In genomic region chr14:73457935-73458218, GRCh38 we compare ENCODE assay signal across 1 cellular context.
TF ChIP-seq lines count a peak whose summit lies in the region.

No MANE protein-coding gene starts in this region.

TF ChIP-seq in GM12878, 131 proteins besides CTCF, POLR2A, EP300 and RAD21 (continued from another document):
- TF ChIP-seq EGR1 (IDR thresholded peaks at IDR 0.05; ENCODE audit: borderline replicate concordance in 1 of 2, low read depth in 2 of 2, low read length in 2 of 2) (0 out of 3 replicates have a peak, but pooled peaks of 1 of the 2 experiments have one; percentile 5), BACH1 (IDR thresholded peaks at IDR 0.05; ENCODE audit: borderline replicate concordance) (0 out of 2 replicates have a peak, but pooled peaks have one; percentile 63), MYB (IDR thresholded peaks at IDR 0.05; ENCODE audit: borderline replicate concordance, low read depth, low read length) (no peak), RB1 (IDR thresholded peaks at IDR 0.05; ENCODE audit: borderline replicate concordance) (peak; percentile 11; the same call in 1 of the 2 replicates)
- TF ChIP-seq, protein P1, sequence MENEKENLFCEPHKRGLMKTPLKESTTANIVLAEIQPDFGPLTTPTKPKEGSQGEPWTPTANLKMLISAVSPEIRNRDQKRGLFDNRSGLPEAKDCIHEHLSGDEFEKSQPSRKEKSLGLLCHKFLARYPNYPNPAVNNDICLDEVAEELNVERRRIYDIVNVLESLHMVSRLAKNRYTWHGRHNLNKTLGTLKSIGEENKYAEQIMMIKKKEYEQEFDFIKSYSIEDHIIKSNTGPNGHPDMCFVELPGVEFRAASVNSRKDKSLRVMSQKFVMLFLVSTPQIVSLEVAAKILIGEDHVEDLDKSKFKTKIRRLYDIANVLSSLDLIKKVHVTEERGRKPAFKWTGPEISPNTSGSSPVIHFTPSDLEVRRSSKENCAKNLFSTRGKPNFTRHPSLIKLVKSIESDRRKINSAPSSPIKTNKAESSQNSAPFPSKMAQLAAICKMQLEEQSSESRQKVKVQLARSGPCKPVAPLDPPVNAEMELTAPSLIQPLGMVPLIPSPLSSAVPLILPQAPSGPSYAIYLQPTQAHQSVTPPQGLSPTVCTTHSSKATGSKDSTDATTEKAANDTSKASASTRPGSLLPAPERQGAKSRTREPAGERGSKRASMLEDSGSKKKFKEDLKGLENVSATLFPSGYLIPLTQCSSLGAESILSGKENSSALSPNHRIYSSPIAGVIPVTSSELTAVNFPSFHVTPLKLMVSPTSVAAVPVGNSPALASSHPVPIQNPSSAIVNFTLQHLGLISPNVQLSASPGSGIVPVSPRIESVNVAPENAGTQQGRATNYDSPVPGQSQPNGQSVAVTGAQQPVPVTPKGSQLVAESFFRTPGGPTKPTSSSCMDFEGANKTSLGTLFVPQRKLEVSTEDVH (IDR thresholded peaks at IDR 0.05; ENCODE audit: low read depth, partially characterized antibody) = no peak
